In genomic region chr17:82740906-82741759, GRCh38 we compare ENCODE assay signal across 1 cellular context.
TF ChIP-seq lines count a peak whose summit lies in the region.

No MANE protein-coding gene starts in this region.

TF ChIP-seq in HepG2, 621 proteins besides CTCF, POLR2A, EP300 and RAD21 (continued from another document and continues in another):
- TF ChIP-seq KDM5A (IDR thresholded peaks at IDR 0.05; ENCODE audit: borderline replicate concordance, low read length), result no peak
- no peak for TF ChIP-seq MAZ (IDR thresholded peaks at IDR 0.05; ENCODE audit: borderline replicate concordance, low read depth, low read length)
- peak; percentile 83 for TF ChIP-seq MAZ (CRISPR knock-in tag; IDR thresholded peaks at IDR 0.05; ENCODE audit: low read depth)
- TF ChIP-seq FOXA1 (IDR thresholded peaks at IDR 0.05), result no peak
- 0 out of 2 replicates have a peak, but pooled peaks have one; percentile 47 for TF ChIP-seq FOXA1 (CRISPR knock-in tag; IDR thresholded peaks at IDR 0.05)
- TF ChIP-seq ZNF503 (CRISPR knock-in tag; IDR thresholded peaks at IDR 0.05), result peak; percentile 59; the same call in 1 of the 2 replicates
- TF ChIP-seq, protein P1, sequence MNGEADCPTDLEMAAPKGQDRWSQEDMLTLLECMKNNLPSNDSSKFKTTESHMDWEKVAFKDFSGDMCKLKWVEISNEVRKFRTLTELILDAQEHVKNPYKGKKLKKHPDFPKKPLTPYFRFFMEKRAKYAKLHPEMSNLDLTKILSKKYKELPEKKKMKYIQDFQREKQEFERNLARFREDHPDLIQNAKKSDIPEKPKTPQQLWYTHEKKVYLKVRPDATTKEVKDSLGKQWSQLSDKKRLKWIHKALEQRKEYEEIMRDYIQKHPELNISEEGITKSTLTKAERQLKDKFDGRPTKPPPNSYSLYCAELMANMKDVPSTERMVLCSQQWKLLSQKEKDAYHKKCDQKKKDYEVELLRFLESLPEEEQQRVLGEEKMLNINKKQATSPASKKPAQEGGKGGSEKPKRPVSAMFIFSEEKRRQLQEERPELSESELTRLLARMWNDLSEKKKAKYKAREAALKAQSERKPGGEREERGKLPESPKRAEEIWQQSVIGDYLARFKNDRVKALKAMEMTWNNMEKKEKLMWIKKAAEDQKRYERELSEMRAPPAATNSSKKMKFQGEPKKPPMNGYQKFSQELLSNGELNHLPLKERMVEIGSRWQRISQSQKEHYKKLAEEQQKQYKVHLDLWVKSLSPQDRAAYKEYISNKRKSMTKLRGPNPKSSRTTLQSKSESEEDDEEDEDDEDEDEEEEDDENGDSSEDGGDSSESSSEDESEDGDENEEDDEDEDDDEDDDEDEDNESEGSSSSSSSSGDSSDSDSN (CRISPR knock-in tag; IDR thresholded peaks at IDR 0.05), result peak; percentile 71
- no peak for TF ChIP-seq SMARCE1 (IDR thresholded peaks at IDR 0.05; ENCODE audit: borderline replicate concordance)
- no peak for TF ChIP-seq ZNF530 (CRISPR knock-in tag; IDR thresholded peaks at IDR 0.05; ENCODE audit: low read depth)
- TF ChIP-seq TCF7 (IDR thresholded peaks at IDR 0.05; ENCODE audit: low read depth), result 0 out of 2 replicates have a peak, but pooled peaks have one; percentile 18
- TF ChIP-seq SMC3 (IDR thresholded peaks at IDR 0.05; ENCODE audit: low read length), result peak; percentile 51
- TF ChIP-seq RFXANK (CRISPR knock-in tag; IDR thresholded peaks at IDR 0.05), result no peak
- TF ChIP-seq, protein P2, sequence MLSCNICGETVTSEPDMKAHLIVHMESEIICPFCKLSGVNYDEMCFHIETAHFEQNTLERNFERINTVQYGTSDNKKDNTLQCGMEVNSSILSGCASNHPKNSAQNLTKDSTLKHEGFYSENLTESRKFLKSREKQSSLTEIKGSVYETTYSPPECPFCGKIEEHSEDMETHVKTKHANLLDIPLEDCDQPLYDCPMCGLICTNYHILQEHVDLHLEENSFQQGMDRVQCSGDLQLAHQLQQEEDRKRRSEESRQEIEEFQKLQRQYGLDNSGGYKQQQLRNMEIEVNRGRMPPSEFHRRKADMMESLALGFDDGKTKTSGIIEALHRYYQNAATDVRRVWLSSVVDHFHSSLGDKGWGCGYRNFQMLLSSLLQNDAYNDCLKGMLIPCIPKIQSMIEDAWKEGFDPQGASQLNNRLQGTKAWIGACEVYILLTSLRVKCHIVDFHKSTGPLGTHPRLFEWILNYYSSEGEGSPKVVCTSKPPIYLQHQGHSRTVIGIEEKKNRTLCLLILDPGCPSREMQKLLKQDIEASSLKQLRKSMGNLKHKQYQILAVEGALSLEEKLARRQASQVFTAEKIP (CRISPR knock-in tag; IDR thresholded peaks at IDR 0.05; ENCODE audit: borderline replicate concordance), result no peak
- TF ChIP-seq, protein P3, sequence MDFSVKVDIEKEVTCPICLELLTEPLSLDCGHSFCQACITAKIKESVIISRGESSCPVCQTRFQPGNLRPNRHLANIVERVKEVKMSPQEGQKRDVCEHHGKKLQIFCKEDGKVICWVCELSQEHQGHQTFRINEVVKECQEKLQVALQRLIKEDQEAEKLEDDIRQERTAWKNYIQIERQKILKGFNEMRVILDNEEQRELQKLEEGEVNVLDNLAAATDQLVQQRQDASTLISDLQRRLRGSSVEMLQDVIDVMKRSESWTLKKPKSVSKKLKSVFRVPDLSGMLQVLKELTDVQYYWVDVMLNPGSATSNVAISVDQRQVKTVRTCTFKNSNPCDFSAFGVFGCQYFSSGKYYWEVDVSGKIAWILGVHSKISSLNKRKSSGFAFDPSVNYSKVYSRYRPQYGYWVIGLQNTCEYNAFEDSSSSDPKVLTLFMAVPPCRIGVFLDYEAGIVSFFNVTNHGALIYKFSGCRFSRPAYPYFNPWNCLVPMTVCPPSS (IDR thresholded peaks at IDR 0.05), result no peak
- TF ChIP-seq, protein P4, sequence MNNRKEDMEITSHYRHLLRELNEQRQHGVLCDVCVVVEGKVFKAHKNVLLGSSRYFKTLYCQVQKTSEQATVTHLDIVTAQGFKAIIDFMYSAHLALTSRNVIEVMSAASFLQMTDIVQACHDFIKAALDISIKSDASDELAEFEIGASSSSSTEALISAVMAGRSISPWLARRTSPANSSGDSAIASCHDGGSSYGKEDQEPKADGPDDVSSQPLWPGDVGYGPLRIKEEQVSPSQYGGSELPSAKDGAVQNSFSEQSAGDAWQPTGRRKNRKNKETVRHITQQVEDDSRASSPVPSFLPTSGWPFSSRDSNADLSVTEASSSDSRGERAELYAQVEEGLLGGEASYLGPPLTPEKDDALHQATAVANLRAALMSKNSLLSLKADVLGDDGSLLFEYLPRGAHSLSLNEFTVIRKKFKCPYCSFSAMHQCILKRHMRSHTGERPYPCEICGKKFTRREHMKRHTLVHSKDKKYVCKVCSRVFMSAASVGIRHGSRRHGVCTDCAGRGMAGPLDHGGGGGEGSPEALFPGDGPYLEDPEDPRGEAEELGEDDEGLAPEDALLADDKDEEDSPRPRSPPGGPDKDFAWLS (CRISPR knock-in tag; IDR thresholded peaks at IDR 0.05; ENCODE audit: borderline replicate concordance), result no peak
- no peak for TF ChIP-seq ZNF33B (CRISPR knock-in tag; IDR thresholded peaks at IDR 0.05)
- no peak for TF ChIP-seq ZNF138 (CRISPR knock-in tag; IDR thresholded peaks at IDR 0.05; ENCODE audit: low read depth)
- TF ChIP-seq TAF15 (IDR thresholded peaks at IDR 0.05; ENCODE audit: low read depth, low read length, poor library complexity, severe bottlenecking), result no peak
- peak; percentile 74 for TF ChIP-seq SOX5 (CRISPR knock-in tag; IDR thresholded peaks at IDR 0.05; ENCODE audit: borderline replicate concordance)
- TF ChIP-seq CBX5 (CRISPR knock-in tag; IDR thresholded peaks at IDR 0.05; ENCODE audit: borderline replicate concordance), result peak; percentile 98
- peak; percentile 44; the same call in 1 of the 2 replicates for TF ChIP-seq ZNF552 (CRISPR knock-in tag; IDR thresholded peaks at IDR 0.05; ENCODE audit: borderline replicate concordance)
- no peak for TF ChIP-seq ZNF510 (CRISPR knock-in tag; IDR thresholded peaks at IDR 0.05; ENCODE audit: low read depth)
- no peak for TF ChIP-seq AKNA (CRISPR knock-in tag; IDR thresholded peaks at IDR 0.05; ENCODE audit: borderline replicate concordance)
- peak; percentile 74; the same call in 1 of the 2 replicates for TF ChIP-seq HIVEP1 (CRISPR knock-in tag; IDR thresholded peaks at IDR 0.05)
- peak; percentile 79; the same call in 1 of the 2 replicates for TF ChIP-seq ZNF160 (CRISPR knock-in tag; IDR thresholded peaks at IDR 0.05)
- peak; percentile 97 for TF ChIP-seq TP53 (CRISPR knock-in tag; conservative IDR thresholded peaks at IDR 0.05)
- no peak for TF ChIP-seq ZSCAN29 (CRISPR knock-in tag; conservative IDR thresholded peaks at IDR 0.05)
- TF ChIP-seq PBX2 (CRISPR knock-in tag; IDR thresholded peaks at IDR 0.05), result no peak
- TF ChIP-seq ZNF337 (CRISPR knock-in tag; IDR thresholded peaks at IDR 0.05; ENCODE audit: borderline replicate concordance, low read depth), result peak; percentile 60; the same call in 1 of the 2 replicates
- no peak for TF ChIP-seq ZNF17 (CRISPR knock-in tag; IDR thresholded peaks at IDR 0.05)
- TF ChIP-seq ZNF737 (CRISPR knock-in tag; IDR thresholded peaks at IDR 0.05; ENCODE audit: borderline replicate concordance), result no peak
- no peak for TF ChIP-seq WIZ (CRISPR knock-in tag; IDR thresholded peaks at IDR 0.05)
- peak; percentile 94 for TF ChIP-seq RXRA (CRISPR knock-in tag; IDR thresholded peaks at IDR 0.05)
- TF ChIP-seq ZNF670 (CRISPR knock-in tag; IDR thresholded peaks at IDR 0.05; ENCODE audit: borderline replicate concordance), result no peak
- TF ChIP-seq TEF (CRISPR knock-in tag; IDR thresholded peaks at IDR 0.05), result no peak
- TF ChIP-seq ZNF563 (CRISPR knock-in tag; IDR thresholded peaks at IDR 0.05), result no peak
- TF ChIP-seq ZNF180 (CRISPR knock-in tag; IDR thresholded peaks at IDR 0.05; ENCODE audit: borderline replicate concordance, low read depth), result no peak
- TF ChIP-seq, protein P5, sequence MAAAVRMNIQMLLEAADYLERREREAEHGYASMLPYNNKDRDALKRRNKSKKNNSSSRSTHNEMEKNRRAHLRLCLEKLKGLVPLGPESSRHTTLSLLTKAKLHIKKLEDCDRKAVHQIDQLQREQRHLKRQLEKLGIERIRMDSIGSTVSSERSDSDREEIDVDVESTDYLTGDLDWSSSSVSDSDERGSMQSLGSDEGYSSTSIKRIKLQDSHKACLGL (CRISPR knock-in tag; IDR thresholded peaks at IDR 0.05), result peak; percentile 27; the same call in 1 of the 2 replicates
- no peak for TF ChIP-seq CREB1 (IDR thresholded peaks at IDR 0.05)
- TF ChIP-seq CREB1 (CRISPR knock-in tag; IDR thresholded peaks at IDR 0.05), result peak; percentile 62; the same call in 1 of the 2 replicates
- TF ChIP-seq, protein P6, sequence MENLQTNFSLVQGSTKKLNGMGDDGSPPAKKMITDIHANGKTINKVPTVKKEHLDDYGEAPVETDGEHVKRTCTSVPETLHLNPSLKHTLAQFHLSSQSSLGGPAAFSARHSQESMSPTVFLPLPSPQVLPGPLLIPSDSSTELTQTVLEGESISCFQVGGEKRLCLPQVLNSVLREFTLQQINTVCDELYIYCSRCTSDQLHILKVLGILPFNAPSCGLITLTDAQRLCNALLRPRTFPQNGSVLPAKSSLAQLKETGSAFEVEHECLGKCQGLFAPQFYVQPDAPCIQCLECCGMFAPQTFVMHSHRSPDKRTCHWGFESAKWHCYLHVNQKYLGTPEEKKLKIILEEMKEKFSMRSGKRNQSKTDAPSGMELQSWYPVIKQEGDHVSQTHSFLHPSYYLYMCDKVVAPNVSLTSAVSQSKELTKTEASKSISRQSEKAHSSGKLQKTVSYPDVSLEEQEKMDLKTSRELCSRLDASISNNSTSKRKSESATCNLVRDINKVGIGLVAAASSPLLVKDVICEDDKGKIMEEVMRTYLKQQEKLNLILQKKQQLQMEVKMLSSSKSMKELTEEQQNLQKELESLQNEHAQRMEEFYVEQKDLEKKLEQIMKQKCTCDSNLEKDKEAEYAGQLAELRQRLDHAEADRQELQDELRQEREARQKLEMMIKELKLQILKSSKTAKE (CRISPR knock-in tag; IDR thresholded peaks at IDR 0.05; ENCODE audit: borderline replicate concordance), result peak; percentile 91
